11 cellular contexts compared by ENCODE assay signal in genomic region chr11:13297917-13298356, GRCh38. TPM values are rescaled to one million over a fixed set of nuclear protein-coding genes. Genes with fewer than 3 reads are reported as not detected.
DNase-seq lines count a peak whose midpoint lies in the region; ATAC-seq, FAIRE-seq and TF ChIP-seq lines count a peak whose summit lies in the region.
"Had no signal": no experiment of that assay in that cellular context is flagged by ENCODE, and none has a peak within 500 bp of the region (broad histone marks: within the 10 kb centered on the region; RNA-seq: fewer than 3 reads in every experiment).

No MANE protein-coding gene starts in this region.

- no peak overlapping the region for H3K4me3 ChIP-seq in CD4-positive, CD25-positive, alpha-beta regulatory T cell (ENCODE audit: low read depth, low read length)
- H3K4me3 ChIP-seq in HL-60 (replicated peaks; ENCODE audit: insufficient read depth, low read length) = no peak overlapping the region
- H3K4me3 ChIP-seq in HepG2 (replicated peaks in 1 of 3; ENCODE audit: insufficient read depth in 1 of 3, low read depth in 2 of 3, low read length in 3 of 3) = no peak overlapping the region
- H3K4me3 ChIP-seq: cardiac muscle cell had no signal

- no peaks in the 10 kb centered on the region for H4K20me1 ChIP-seq in HepG2 (ENCODE audit: insufficient read depth, low read length)

- no peak overlapping the region for H2AFZ ChIP-seq in HepG2 (ENCODE audit: low read length)

- H3K79me2 ChIP-seq in HepG2 (ENCODE audit: insufficient read depth, low read length) = no peaks in the 10 kb centered on the region

- WGBS in HepG2 (ENCODE audit: low lambda C conversion rate) = 0% methylated on average over 4 of the region's 5 CpGs

- TF ChIP-seq POLR2A in HepG2 (IDR thresholded peaks at IDR 0.05; ENCODE audit: insufficient read depth in 1 of 2, low read depth in 2 of 2, low read length in 2 of 2) = no peak

- no peak for TF ChIP-seq EP300 in HepG2 (IDR thresholded peaks at IDR 0.05; ENCODE audit: low read depth in 2 of 2, low read length in 2 of 2)
- no peak for TF ChIP-seq EP300 in HepG2 (CRISPR knock-in tag; IDR thresholded peaks at IDR 0.05; ENCODE audit: borderline replicate concordance)

- no peak for TF ChIP-seq CTCF in HL-60 (IDR thresholded peaks at IDR 0.05; ENCODE audit: insufficient read depth, low read length)
- peak; percentile 37; the same call in 1 of the 2 replicates for TF ChIP-seq CTCF in HepG2 (CRISPR knock-in tag; IDR thresholded peaks at IDR 0.05)
- TF ChIP-seq CTCF in nephron progenitor cell (IDR thresholded peaks at IDR 0.05) = no peak

- peak; percentile 46 to 64 for ATAC-seq in CD4-positive, CD25-positive, alpha-beta regulatory T cell (ENCODE audit: low read depth in 2 of 2)
- ATAC-seq in activated CD8-positive, alpha-beta memory T cell treated with anti-CD3 and anti-CD28 coated beads, Interleukin-2, amount 10 ng/mL, durations not matched to agents 7 days and 5 days = peak; percentile 95
- peak; percentile 94 for ATAC-seq in HepG2

- H3K27ac ChIP-seq in CD4-positive, CD25-positive, alpha-beta regulatory T cell (ENCODE audit: insufficient read depth, low read length, poor library complexity, severe bottlenecking) = no peak overlapping the region
- H3K27ac ChIP-seq in HL-60 (replicated peaks) = no peak overlapping the region
- no peak overlapping the region for H3K27ac ChIP-seq in HepG2 (ENCODE audit: extremely low read length, insufficient read depth, low read length)
- H3K27ac ChIP-seq: cardiac muscle cell had no signal

- H3K27me3 Mint-ChIP-seq in CD4-positive, CD25-positive, alpha-beta regulatory T cell = no peaks in the 10 kb centered on the region
- H3K27me3 Mint-ChIP-seq in activated CD8-positive, alpha-beta memory T cell treated with anti-CD3 and anti-CD28 coated beads, Interleukin-2, amount 10 ng/mL, durations not matched to agents 7 days and 5 days = no peaks in the 10 kb centered on the region
- peaks cover 8% of the 10 kb centered on the region for H3K27me3 Mint-ChIP-seq in nephron progenitor cell (ENCODE audit: low read depth, poor library complexity)

- POLR2A ChIA-PET in HepG2 (lab: Yijun Ruan, JAX) = no interaction called here

- peaks cover 63% of the 10 kb centered on the region for H3K4me1 ChIP-seq in CD4-positive, CD25-positive, alpha-beta regulatory T cell (ENCODE audit: control insufficient read depth, insufficient read depth, low read length, poor library complexity, severe bottlenecking)
- H3K4me1 ChIP-seq in HepG2 (ENCODE audit: insufficient read depth, low read length) = peaks cover 17% of the 10 kb centered on the region; the same call in 1 of the 2 replicates

- H3K4me3 Mint-ChIP-seq in CD4-positive, CD25-positive, alpha-beta regulatory T cell = peak overlapping the region in 3 of 4 donors; percentile 7 to 60 (median 41)
- peak overlapping the region; percentile 12 for H3K4me3 Mint-ChIP-seq in activated CD8-positive, alpha-beta memory T cell treated with anti-CD3 and anti-CD28 coated beads, Interleukin-2, amount 10 ng/mL, durations not matched to agents 7 days and 5 days
- H3K4me3 Mint-ChIP-seq in nephron progenitor cell = no peak overlapping the region

- no TSS peak for BruUV-seq in HepG2 (replicated peaks; lab: Mats Ljungman, UMichigan)

- CTCF ChIA-PET in activated CD8-positive, alpha-beta memory T cell treated with anti-CD3 and anti-CD28 coated beads, Interleukin-2, amount 10 ng/mL, durations not matched to agents 7 days and 5 days (lab: Charles Lee) = interaction anchor here (0.8 to 7.8 kb wide), 9 partner anchors 9 to 40 kb away, joined by 3 to 45 read pairs (median 7); no protein-coding TSS in a partner anchor
- CTCF ChIA-PET in HepG2 (lab: Yijun Ruan, JAX; ENCODE audit: low intra/inter-chr PET ratio, low total read pairs) = no interaction called here

- intact Hi-C loops in HepG2 (cut with micrococcal nuclease; ENCODE audit: unreplicated experiment) = no loop called here
- intact Hi-C loops in posterior vena cava (cut with DNase I) = no loop called here

- DNase-seq in CD4-positive, CD25-positive, alpha-beta regulatory T cell = peak in 1 of 3 donors; percentile 44
- peak; percentile 90 to 95 for DNase-seq in HL-60 (ENCODE audit: low read depth in 1 of 2, low spot score in 1 of 2)
- peak; percentile 91 for DNase-seq in activated CD8-positive, alpha-beta memory T cell treated with anti-CD3 and anti-CD28 coated beads, Interleukin-2, amount 10 ng/mL, durations not matched to agents 7 days and 5 days
- peak; percentile 30 for DNase-seq in HepG2 (ENCODE audit: low spot score)
- DNase-seq in NCI-H345 (lab: John Stamatoyannopoulos, UW) = no peak
- DNase-seq in NCI-H1694 treated with DMSO at 0.1 percent for 48 hours (lab: John Stamatoyannopoulos, UW) = no peak
- no peak for DNase-seq in nephron progenitor cell
- DNase-seq in posterior vena cava (ENCODE audit: low spot score) = no peak
- DNase-seq: activated CD4-positive, CD25-positive, alpha-beta regulatory T cell treated with anti-CD3 and anti-CD28 coated beads, Interleukin-2, amount 50 U/mL, for 72 hours; DMS 273 treated with DMSO at 0.1 percent for 48 hours had no signal

- no peak for TF ChIP-seq RAD21 in HepG2 (CRISPR knock-in tag; IDR thresholded peaks at IDR 0.05)

- H3K36me3 ChIP-seq in CD4-positive, CD25-positive, alpha-beta regulatory T cell (ENCODE audit: control insufficient read depth, insufficient read depth, low read length) = no peaks in the 10 kb centered on the region
- no peaks in the 10 kb centered on the region for H3K36me3 ChIP-seq in HepG2 (replicated peaks in 1 of 2; ENCODE audit: control insufficient read depth in 1 of 2, insufficient read depth in 2 of 2, low read length in 2 of 2)
- H3K36me3 ChIP-seq: cardiac muscle cell had no signal

- peaks cover 37 to 86% (median 75%) of the 10 kb centered on the region in 4 donors for H3K4me1 Mint-ChIP-seq in CD4-positive, CD25-positive, alpha-beta regulatory T cell
- peaks cover 66% of the 10 kb centered on the region for H3K4me1 Mint-ChIP-seq in activated CD8-positive, alpha-beta memory T cell treated with anti-CD3 and anti-CD28 coated beads, Interleukin-2, amount 10 ng/mL, durations not matched to agents 7 days and 5 days
- no peaks in the 10 kb centered on the region for H3K4me1 Mint-ChIP-seq in nephron progenitor cell

- no peaks in the 10 kb centered on the region for H3K9me3 Mint-ChIP-seq in CD4-positive, CD25-positive, alpha-beta regulatory T cell
- no peaks in the 10 kb centered on the region for H3K9me3 Mint-ChIP-seq in activated CD8-positive, alpha-beta memory T cell treated with anti-CD3 and anti-CD28 coated beads, Interleukin-2, amount 10 ng/mL, durations not matched to agents 7 days and 5 days (ENCODE audit: low read depth)
- H3K9me3 Mint-ChIP-seq in nephron progenitor cell = no peaks in the 10 kb centered on the region

- no peaks in the 10 kb centered on the region for H3K9me3 ChIP-seq in CD4-positive, CD25-positive, alpha-beta regulatory T cell (ENCODE audit: control insufficient read depth in 2 of 2, low read length in 2 of 2)
- no peaks in the 10 kb centered on the region for H3K9me3 ChIP-seq in HepG2 (ENCODE audit: low read length)

- in situ Hi-C loops in HepG2 (cut with HindIII; ENCODE audit: extremely low pct_ligation_motif_present, low pct_unique_long_range_greater_than_20kb) = no loop called here

- H3K27ac Mint-ChIP-seq in CD4-positive, CD25-positive, alpha-beta regulatory T cell = peak overlapping the region; percentile 5 to 84 (median 65)
- H3K27ac Mint-ChIP-seq in activated CD8-positive, alpha-beta memory T cell treated with anti-CD3 and anti-CD28 coated beads, Interleukin-2, amount 10 ng/mL, durations not matched to agents 7 days and 5 days = peak overlapping the region; percentile 90
- no peak overlapping the region for H3K27ac Mint-ChIP-seq in nephron progenitor cell

- peak overlapping the region; percentile 56 for H3K4me2 ChIP-seq in HepG2 (ENCODE audit: low read depth, low read length)

- no peaks in the 10 kb centered on the region for H3K27me3 ChIP-seq in CD4-positive, CD25-positive, alpha-beta regulatory T cell (ENCODE audit: control insufficient read depth, insufficient read depth, low read length)
- H3K27me3 ChIP-seq in HL-60 (ENCODE audit: insufficient read depth, poor library complexity, severe bottlenecking) = no peaks in the 10 kb centered on the region
- no peaks in the 10 kb centered on the region for H3K27me3 ChIP-seq in HepG2 (ENCODE audit: control insufficient read depth in 1 of 2, insufficient read depth in 2 of 2, low read length in 2 of 2)
- H3K27me3 ChIP-seq: cardiac muscle cell had no signal

- no peak overlapping the region for H3K9ac ChIP-seq in HepG2 (ENCODE audit: insufficient read depth, low read depth, low read length)

- peak; percentile 34 for FAIRE-seq in HepG2 (lab: Jason Lieb, UNC)

- peaks cover 12% of the 10 kb centered on the region for H3K36me3 Mint-ChIP-seq in CD4-positive, CD25-positive, alpha-beta regulatory T cell
- peaks cover 28% of the 10 kb centered on the region for H3K36me3 Mint-ChIP-seq in activated CD8-positive, alpha-beta memory T cell treated with anti-CD3 and anti-CD28 coated beads, Interleukin-2, amount 10 ng/mL, durations not matched to agents 7 days and 5 days
- no peaks in the 10 kb centered on the region for H3K36me3 Mint-ChIP-seq in nephron progenitor cell (ENCODE audit: low read depth)

RNA-seq across cellular contexts. Expression of gene BMAL1, which starts 20.3 kb away (rescaled TPM):
- total RNA-seq in CD4-positive, CD25-positive, alpha-beta regulatory T cell = 104 TPM
- polyA plus RNA-seq in CD4-positive, CD25-positive, alpha-beta regulatory T cell = 10 to 100 TPM; 16.3 to 21.3 (median 19.4) TPM
- total RNA-seq in activated CD8-positive, alpha-beta memory T cell treated with anti-CD3 and anti-CD28 coated beads, Interleukin-2, amount 10 ng/mL, durations not matched to agents 7 days and 5 days = 10 to 100 TPM; 56.8 to 81.8 TPM
- total RNA-seq in HepG2 (2016; rRNA removed; fragmentation: Illumina TruSeq; extraction: Trizol) (4.8 and 5.0 TPM in 2 replicates), posterior vena cava (10 to 100 TPM; 17.6 to 28.4 TPM)
- 1.9 and 3.3 TPM in 2 replicates for total RNA-seq in HepG2 (2016; cell fraction: cytosol; rRNA removed; fragmentation: Illumina TruSeq; extraction: Trizol; ENCODE audit: low read depth)
- total RNA-seq in HepG2 (2016; cell fraction: insoluble cytoplasmic fraction; rRNA removed; fragmentation: Illumina TruSeq; extraction: Trizol) = 4.8 and 5.5 TPM in 2 replicates
- 5.3 and 5.5 TPM in 2 replicates for total RNA-seq in HepG2 (2016; cell fraction: membrane; rRNA removed; fragmentation: Illumina TruSeq; extraction: Trizol)
- 5.3 and 7.6 TPM in 2 replicates for total RNA-seq in HepG2 (2016; cell fraction: nucleus; rRNA removed; fragmentation: Illumina TruSeq; extraction: Trizol)
- 3.3 and 4.5 TPM in 2 replicates for polyA plus RNA-seq in HepG2 (2011; rRNA removed)
- 2.1 and 2.8 TPM in 2 replicates for polyA plus RNA-seq in HepG2 (2011; cell fraction: cytosol; rRNA removed)
- polyA plus RNA-seq in HepG2 (2011; cell fraction: nucleus; rRNA removed) = 4.7 and 5.0 TPM in 2 replicates
- polyA plus RNA-seq in HepG2 (2012) = 5.6 and 6.9 TPM in 2 replicates
- 1.5 and 2.8 TPM in 2 replicates for polyA plus RNA-seq in HepG2 (2016; cell fraction: cytosol; fragmentation: Illumina TruSeq; extraction: Trizol; ENCODE audit: low read depth)
- 3.8 and 4.8 TPM in 2 replicates for polyA plus RNA-seq in HepG2 (2016; cell fraction: insoluble cytoplasmic fraction; fragmentation: Illumina TruSeq; extraction: Trizol; ENCODE audit: low read depth)
- polyA plus RNA-seq in HepG2 (2016; cell fraction: membrane; fragmentation: Illumina TruSeq; extraction: Trizol; ENCODE audit: low read depth) = 3.2 and 5.1 TPM in 2 replicates
- 5.1 and 8.2 TPM in 2 replicates for polyA plus RNA-seq in HepG2 (2016; cell fraction: nucleus; fragmentation: Illumina TruSeq; extraction: Trizol; ENCODE audit: insufficient read depth, low read depth)
- polyA minus RNA-seq in HepG2 (2011; rRNA and poly(A)+ RNA removed; ENCODE audit: low replicate concordance) = 5.9 and 21.3 TPM in 2 replicates
- polyA minus RNA-seq in HepG2 (2011; cell fraction: cytosol; rRNA and poly(A)+ RNA removed) = 3.9 and 8.9 TPM in 2 replicates
- polyA minus RNA-seq in HepG2 (2011; cell fraction: nucleus; rRNA and poly(A)+ RNA removed) = 9.0 and 14.3 TPM in 2 replicates

Comparison
In these comparisons a context has a peak if more than half of its experiments do, and no peak if none do; other contexts are left out.
1. DNase-seq: peak in HL-60 (2 of 2), activated CD8-positive, alpha-beta memory T cell treated with anti-CD3 and anti-CD28 coated beads, Interleukin-2, amount 10 ng/mL, durations not matched to agents 7 days and 5 days (single experiment) and HepG2 (single experiment); none in NCI-H345 (single experiment), NCI-H1694 treated with DMSO at 0.1 percent for 48 hours (single experiment), nephron progenitor cell (single experiment) and posterior vena cava (single experiment).
2. Peak in every context shown above with its lines, with median percentiles within 50 percentile points of each other: ATAC-seq.